Comparison of ENCODE assay signal across 27 cellular contexts in the genomic region with DNA sequence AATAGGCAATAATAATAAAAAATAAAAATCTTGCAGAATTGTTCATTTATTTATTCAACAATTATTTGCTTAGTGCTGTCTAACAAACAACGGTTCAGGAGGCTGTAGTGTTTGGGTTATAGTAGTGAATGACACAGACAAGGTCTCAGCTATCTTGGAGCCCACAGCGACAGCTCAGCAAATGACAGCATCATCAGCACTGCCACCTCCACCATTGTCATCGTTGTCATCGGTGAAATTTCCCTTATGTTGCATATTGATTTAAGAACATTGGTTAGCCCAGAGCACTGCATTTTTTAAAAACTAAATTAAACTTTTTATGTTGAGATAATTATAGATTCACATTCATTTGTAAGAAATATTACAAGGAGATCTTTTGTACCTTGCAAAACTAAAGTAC.
"Had no signal": no experiment of that assay in that cellular context is flagged by ENCODE, and none has a peak within 500 bp of the region (broad histone marks: within the 10 kb centered on the region; RNA-seq: fewer than 3 reads in every experiment).

No MANE protein-coding gene starts in this region.

- H3K4me3 ChIP-seq: left lung, lung, neural progenitor cell, psoas muscle, skin epidermis, spleen, suprapubic skin, thoracic aorta, tibial artery, upper lobe of right lung had no signal

- H3K4me3 Mint-ChIP-seq: memory B cell; naive B cell; natural killer cell; nephron progenitor cell; neural progenitor cell; stimulated activated effector memory CD8-positive, alpha-beta T cell treated with anti-CD3 and anti-CD28 coated beads, Interleukin-12 subunit alpha, Interleukin-12 subunit beta, amount 100 ng/mL, for 72 hours; stimulated activated naive CD8-positive, alpha-beta T cell treated with anti-CD3 and anti-CD28 coated beads, Interleukin-15, Interleukin-2, amounts not matched to agents 100 ng/mL and 50 ng/mL, for 24 hours had no signal

- H2AFZ ChIP-seq: neural progenitor cell, parathyroid adenoma had no signal

- H3K36me3 ChIP-seq: left lung, neural progenitor cell, neutrophil, spleen, suprapubic skin, thoracic aorta, tibial artery, upper lobe of right lung had no signal

- DNase-seq: hippocampal formation; kidney; left colon; left lung; naive B cell; natural killer cell; nephron progenitor cell; occipital lobe; psoas muscle; right cardiac atrium; spleen; stimulated activated CD4-positive, alpha-beta T cell treated with anti-CD3 and anti-CD28 coated beads, Interleukin-4, amount 100 ng/mL, for 24 hours; stimulated activated naive CD4-positive, alpha-beta T cell; tibial artery; trophoblast cell; upper lobe of right lung had no signal

- H3K79me2 ChIP-seq: parathyroid adenoma had no signal

- ATAC-seq: left colon; natural killer cell; sciatic nerve; stimulated activated effector memory CD8-positive, alpha-beta T cell treated with anti-CD3 and anti-CD28 coated beads, Interleukin-12 subunit alpha, Interleukin-12 subunit beta, amount 100 ng/mL, for 72 hours; upper lobe of right lung had no signal

- H3K36me3 Mint-ChIP-seq: memory B cell; naive B cell; natural killer cell; neural progenitor cell; stimulated activated effector memory CD8-positive, alpha-beta T cell treated with anti-CD3 and anti-CD28 coated beads, Interleukin-12 subunit alpha, Interleukin-12 subunit beta, amount 100 ng/mL, for 72 hours had no signal

- H3K27me3 ChIP-seq: left lung, neural progenitor cell, neutrophil, spleen, suprapubic skin, tibial artery, upper lobe of right lung had no signal

- H3K27ac Mint-ChIP-seq: memory B cell; naive B cell; natural killer cell; nephron progenitor cell; neural progenitor cell; stimulated activated effector memory CD8-positive, alpha-beta T cell treated with anti-CD3 and anti-CD28 coated beads, Interleukin-12 subunit alpha, Interleukin-12 subunit beta, amount 100 ng/mL, for 72 hours; stimulated activated naive CD8-positive, alpha-beta T cell treated with anti-CD3 and anti-CD28 coated beads, Interleukin-15, Interleukin-2, amounts not matched to agents 100 ng/mL and 50 ng/mL, for 24 hours had no signal

- H3K9me3 Mint-ChIP-seq: memory B cell; natural killer cell; neural progenitor cell; stimulated activated effector memory CD8-positive, alpha-beta T cell treated with anti-CD3 and anti-CD28 coated beads, Interleukin-12 subunit alpha, Interleukin-12 subunit beta, amount 100 ng/mL, for 72 hours; stimulated activated naive CD8-positive, alpha-beta T cell treated with anti-CD3 and anti-CD28 coated beads, Interleukin-15, Interleukin-2, amounts not matched to agents 100 ng/mL and 50 ng/mL, for 24 hours had no signal

- H3K9me3 ChIP-seq: left lung, neutrophil, psoas muscle, spleen, suprapubic skin, thoracic aorta, tibial artery, upper lobe of right lung had no signal

- H3K27ac ChIP-seq: left lung, neural progenitor cell, neutrophil, parathyroid adenoma, psoas muscle, skin epidermis, spleen, suprapubic skin, thoracic aorta, tibial artery, upper lobe of right lung had no signal

- H3K9ac ChIP-seq: neural progenitor cell, parathyroid adenoma had no signal

- H3K4me1 ChIP-seq: left lung, neural progenitor cell, parathyroid adenoma, psoas muscle, spleen, tibial artery, upper lobe of right lung had no signal

- H3K4me2 ChIP-seq: neural progenitor cell had no signal

- H3K4me1 Mint-ChIP-seq: memory B cell; naive B cell; natural killer cell; nephron progenitor cell; neural progenitor cell; stimulated activated effector memory CD8-positive, alpha-beta T cell treated with anti-CD3 and anti-CD28 coated beads, Interleukin-12 subunit alpha, Interleukin-12 subunit beta, amount 100 ng/mL, for 72 hours had no signal
